Comparison of ENCODE assay signal across 8 cellular contexts in the genomic region with DNA sequence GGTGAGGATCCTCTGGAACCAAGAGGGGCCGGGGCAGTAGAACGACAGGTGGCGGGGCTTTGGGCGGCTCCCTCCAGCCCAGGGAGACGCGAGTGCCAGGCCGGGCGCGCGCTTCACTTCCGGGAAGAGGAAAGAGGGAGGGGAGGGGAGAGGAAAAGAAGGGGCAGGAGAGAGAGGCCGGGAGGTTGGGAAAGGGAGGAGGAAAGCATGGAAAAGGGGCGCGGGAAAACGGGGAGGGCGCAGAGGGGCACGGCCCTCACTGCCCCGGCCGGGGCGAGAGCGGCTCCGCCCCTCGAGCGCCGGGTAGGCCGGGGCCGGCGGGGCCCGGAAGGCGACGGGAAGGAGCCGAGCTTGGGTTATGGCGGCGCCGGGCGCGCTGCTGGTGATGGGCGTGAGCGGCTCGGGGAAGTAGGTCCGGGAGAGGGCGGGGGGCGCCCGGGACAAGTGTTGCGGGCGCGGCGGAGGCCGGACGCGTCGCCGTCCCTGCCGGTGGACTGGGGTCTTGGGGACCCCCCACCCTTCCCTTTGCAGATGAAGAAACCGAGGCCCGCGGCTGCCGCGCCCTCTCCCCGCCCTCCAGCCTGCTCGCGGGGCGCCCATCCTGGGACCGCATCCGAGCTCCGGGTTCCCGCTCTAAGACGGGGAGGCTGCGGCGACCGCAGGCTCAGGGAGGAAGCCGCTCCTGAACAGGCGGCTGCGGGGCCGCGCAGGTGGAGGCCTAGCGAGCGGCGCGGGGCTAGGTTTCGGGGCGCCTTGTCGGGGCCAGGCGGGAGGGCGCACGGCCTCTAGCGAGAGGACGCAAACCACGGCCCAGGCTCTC. TPM values are rescaled to one million over a fixed set of nuclear protein-coding genes. Genes with fewer than 3 reads are reported as not detected.
A peak's percentile ranks its signal among the peaks of the same experiment; 100 is the strongest.
DNase-seq lines count a peak whose midpoint lies in the region; ATAC-seq and TF ChIP-seq lines count a peak whose summit lies in the region.

TSS of gene IDNK (plus strand) at position 330 of the 820 bp plus-strand sequence. CDS start at position 359, 29 bp downstream.

- peaks cover 7% of the 10 kb centered on the region for H3K27me3 Mint-ChIP-seq in osteocyte (ENCODE audit: unreplicated experiment)

- H3K9me3 ChIP-seq in HUES6 (ENCODE audit: control insufficient read depth, insufficient read depth, low read depth, low read length) (no peaks in the 10 kb centered on the region), SJCRH30 (replicated peaks) (no peaks in the 10 kb centered on the region), tibial nerve (no peaks in the 10 kb centered on the region)

- H3K27ac ChIP-seq in HUES6 (ENCODE audit: low read depth, low read length) (peak within 1 kb of the TSS; percentile 35; the same call in 1 of the 2 replicates), SJCRH30 (peak within 1 kb of the TSS; percentile 84), tibial nerve (peak within 1 kb of the TSS; percentile 74 to 98 (median 91))

- H3K9ac ChIP-seq in HUES6 (ENCODE audit: low read length), result peak within 1 kb of the TSS; percentile 82

- peak within 1 kb of the TSS; percentile 87 for H3K4me3 Mint-ChIP-seq in osteocyte (ENCODE audit: unreplicated experiment)

- no peaks in the 10 kb centered on the region for H3K9me3 Mint-ChIP-seq in osteocyte (ENCODE audit: unreplicated experiment)

- H3K4me3 ChIP-seq in HUES6 (ENCODE audit: low read depth, low read length) (peak within 1 kb of the TSS; percentile 62), SJCRH30 (peak within 1 kb of the TSS; percentile 83), tibial nerve (peak within 1 kb of the TSS; percentile 64 to 98 (median 84))

- no peaks in the 10 kb centered on the region for H3K36me3 ChIP-seq in HUES6 (ENCODE audit: control insufficient read depth, insufficient read depth, low read length)
- H3K36me3 ChIP-seq in SJCRH30, result no peaks in the 10 kb centered on the region
- peaks cover 0 to 19% (median 0%) of the 10 kb centered on the region in 3 donors for H3K36me3 ChIP-seq in tibial nerve

- H3K27me3 ChIP-seq in HUES6 (ENCODE audit: control insufficient read depth, insufficient read depth, low read length) (no peaks in the 10 kb centered on the region), SJCRH30 (no peaks in the 10 kb centered on the region), tibial nerve (no peaks in the 10 kb centered on the region)

- DNase-seq in DMS53 treated with DMSO at 0.1 percent for 48 hours (lab: John Stamatoyannopoulos, UW; ENCODE audit: unreplicated experiment) (peak; percentile 58), SJCRH30 (peak; percentile 93), glomerular visceral epithelial cell (ENCODE audit: extremely low spot score) (peak; percentile 67), osteocyte (ENCODE audit: extremely low spot score, unreplicated experiment) (peak; percentile 88), tibial nerve (ENCODE audit: low spot score in 2 of 2) (peak; percentile 24 to 45)
- DNase-seq in activated naive CD4-positive, alpha-beta T cell treated with anti-CD3 and anti-CD28 coated beads, Interleukin-2, amount 50 U/mL, for 16 hours, result peak; percentile 67

- peak in 1 of 2 donors; percentile 37 for TF ChIP-seq POLR2A in tibial nerve (IDR thresholded peaks at IDR 0.05)

- ATAC-seq in GM21447 (IDR thresholded peaks at IDR 0.05; ENCODE audit: unreplicated experiment), result peak; percentile 84

- TF ChIP-seq CTCF in osteocyte (IDR thresholded peaks at IDR 0.05), result no peak
- peak in 1 of 5 experiments; percentile 15 for TF ChIP-seq CTCF in tibial nerve (IDR thresholded peaks at IDR 0.05)

- H3K27ac Mint-ChIP-seq in osteocyte (ENCODE audit: unreplicated experiment), result peak within 1 kb of the TSS; percentile 81

- 0 to 1% methylated on average over 50 to 66 of the region's 89 CpGs for WGBS in tibial nerve, 2 donors

- peaks cover 13% of the 10 kb centered on the region for H3K4me1 ChIP-seq in HUES6 (ENCODE audit: control insufficient read depth, insufficient read depth, low read length)
- peaks cover 6% of the 10 kb centered on the region for H3K4me1 ChIP-seq in SJCRH30
- peaks cover 0 to 22% (median 4%) of the 10 kb centered on the region in 4 donors for H3K4me1 ChIP-seq in tibial nerve

- H3K4me1 Mint-ChIP-seq in osteocyte (ENCODE audit: unreplicated experiment), result peaks cover 17% of the 10 kb centered on the region

- no peaks in the 10 kb centered on the region for H3K36me3 Mint-ChIP-seq in osteocyte (ENCODE audit: unreplicated experiment)

- TF ChIP-seq EP300 in tibial nerve (IDR thresholded peaks at IDR 0.05), result peak in 1 of 2 donors; percentile 17

RNA-seq across cellular contexts. Expression of gene IDNK, which starts in this region (rescaled TPM):
- total RNA-seq in SJCRH30 (2014; rRNA removed; shearing (Covaris generic)), result 1.8 and 2.4 TPM in 2 replicates
- total RNA-seq in osteocyte (4.3 and 5.7 TPM in 2 replicates), tibial nerve (1 to 10 TPM; 2.7 to 4.6 (median 3.0) TPM)

Comparison
In these comparisons a context has a peak if more than half of its experiments do, and no peak if none do; other contexts are left out.
1. Peak in every context shown above with its lines: DNase-seq, ATAC-seq, H3K4me3 ChIP-seq and H3K27ac ChIP-seq.
2. DNase-seq: peak in every context shown above with its lines; median percentile 93 in SJCRH30; 88 in osteocyte; 67 in activated naive CD4-positive, alpha-beta T cell treated with anti-CD3 and anti-CD28 coated beads, Interleukin-2, amount 50 U/mL, for 16 hours; 67 in glomerular visceral epithelial cell; 58 in DMS53 treated with DMSO at 0.1 percent for 48 hours; 34 in tibial nerve.
3. H3K27ac ChIP-seq: peak in every context shown above with its lines; median percentile 91 in tibial nerve; 84 in SJCRH30; 35 in HUES6.